In genomic region chr3:23519548-23520208, GRCh38 we compare ENCODE assay signal across 13 cellular contexts.
DNase-seq lines count a peak whose midpoint lies in the region; ATAC-seq and TF ChIP-seq lines count a peak whose summit lies in the region.
"Had no signal": no experiment of that assay in that cellular context is flagged by ENCODE, and none has a peak within 500 bp of the region (broad histone marks: within the 10 kb centered on the region; RNA-seq: fewer than 3 reads in every experiment).

No MANE protein-coding gene starts in this region.

- DNase-seq in GM12864 (ENCODE audit: low read depth): peak; percentile 3
- no peak for DNase-seq in HAP-1 (ENCODE audit: low spot score in 2 of 2)
- no peak for DNase-seq in heart left ventricle
- DNase-seq in SHP77 (lab: John Stamatoyannopoulos, UW): no peak
- DNase-seq in coronary artery (ENCODE audit: low spot score): no peak
- DNase-seq: activated naive CD8-positive, alpha-beta T cell treated with anti-CD3 and anti-CD28 coated beads, Interleukin-2, amount 10 ng/mL, durations not matched to agents 7 days and 5 days; immature natural killer cell; NCI-H2227 treated with DMSO at 0.1 percent for 48 hours; PC-9 had no signal

- no peak for TF ChIP-seq POLR2A in heart left ventricle (IDR thresholded peaks at IDR 0.05)

- intact Hi-C loops in heart left ventricle (cut with DNase I): no loop called here

- TF ChIP-seq CTCF in GM12864 (IDR thresholded peaks at IDR 0.05; ENCODE audit: low read depth, low read length, missing control alignments): no peak
- no peak for TF ChIP-seq CTCF in heart left ventricle (IDR thresholded peaks at IDR 0.05)
- TF ChIP-seq CTCF in coronary artery (IDR thresholded peaks at IDR 0.05): no peak

- H3K27me3 ChIP-seq in HAP-1 (ENCODE audit: low read depth) (no peaks in the 10 kb centered on the region), heart left ventricle (no peaks in the 10 kb centered on the region)
- H3K27me3 ChIP-seq: right atrium auricular region had no signal

- WGBS in heart left ventricle, 4 donors: 94 to 99% (median 97%) methylated on average over 4 of the region's 4 CpGs

- no peak overlapping the region for H3K27ac ChIP-seq in heart left ventricle
- H3K27ac ChIP-seq in coronary artery: no peak overlapping the region
- H3K27ac ChIP-seq: PC-9, right atrium auricular region had no signal

- peaks cover 4% of the 10 kb centered on the region; the same call in 1 of the 2 replicates for H3K4me1 ChIP-seq in HAP-1
- H3K4me1 ChIP-seq in heart left ventricle: peaks cover 0 to 10% (median 4%) of the 10 kb centered on the region in 12 donors
- H3K4me1 ChIP-seq: right atrium auricular region had no signal

- H3K36me3 ChIP-seq in HAP-1 (replicated peaks) (no peaks in the 10 kb centered on the region), heart left ventricle (no peaks in the 10 kb centered on the region)
- H3K36me3 ChIP-seq: right atrium auricular region had no signal

- no peak overlapping the region for H3K4me3 ChIP-seq in GM12864 (ENCODE audit: low read depth, low read length)
- no peak overlapping the region for H3K4me3 ChIP-seq in HAP-1
- no peak overlapping the region for H3K4me3 ChIP-seq in heart left ventricle
- H3K4me3 ChIP-seq in coronary artery: no peak overlapping the region
- H3K4me3 ChIP-seq: PC-9, right atrium auricular region had no signal

- no peaks in the 10 kb centered on the region for H3K9me3 ChIP-seq in HAP-1
- no peaks in the 10 kb centered on the region for H3K9me3 ChIP-seq in heart left ventricle
- H3K9me3 ChIP-seq: right atrium auricular region had no signal

- ATAC-seq in GM19463 (IDR thresholded peaks at IDR 0.05; ENCODE audit: unreplicated experiment) (peak; percentile 84), HG02884 (IDR thresholded peaks at IDR 0.05; ENCODE audit: unreplicated experiment) (peak; percentile 69), HG03571 (IDR thresholded peaks at IDR 0.05; ENCODE audit: unreplicated experiment) (peak; percentile 64), heart left ventricle (no peak)

- in situ Hi-C loops in HAP-1 (cut with MboI; ENCODE audit: low sequenced_read_pairs): no loop called here

Comparison
In these comparisons a context has a peak if more than half of its experiments do, and no peak if none do; other contexts are left out.
1. ATAC-seq: peak in GM19463 (single experiment), HG02884 (single experiment) and HG03571 (single experiment); none in heart left ventricle (0 of 4).